In the genomic region with DNA sequence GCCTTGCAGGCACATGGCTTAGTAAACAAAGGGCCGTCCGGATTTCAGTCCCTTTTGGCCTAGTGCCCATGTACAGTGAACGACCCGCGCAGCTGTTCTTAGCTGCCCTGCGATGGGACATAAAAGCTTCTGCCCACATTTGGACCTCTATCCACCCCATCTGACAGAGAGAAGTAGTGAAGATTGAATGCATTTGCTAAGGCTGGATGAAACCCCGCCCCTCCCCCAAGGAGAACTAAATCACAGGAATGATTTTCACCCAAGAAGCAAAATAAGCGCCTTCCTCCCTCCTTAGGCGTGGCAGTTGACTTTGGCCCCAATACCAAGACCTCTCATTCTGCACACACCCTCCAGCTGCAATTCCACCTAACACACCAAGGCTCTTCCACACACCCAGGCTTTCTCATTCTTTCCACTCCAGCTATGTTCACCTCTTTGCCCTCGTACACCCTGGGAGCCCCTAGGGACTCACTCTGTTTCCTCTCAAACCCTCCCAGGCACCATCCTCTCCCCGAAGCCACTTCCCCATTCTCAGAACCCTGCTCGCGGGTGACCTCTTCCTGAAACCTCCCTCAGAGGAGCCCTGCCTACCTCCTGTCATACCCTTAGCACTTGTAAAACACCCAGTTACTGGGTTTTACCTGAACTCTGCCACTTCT, we compare ENCODE assay signal across 8 cellular contexts. TPM values are rescaled to one million over a fixed set of nuclear protein-coding genes. Genes with fewer than 3 reads are reported as not detected.
DNase-seq lines count a peak whose midpoint lies in the region; ATAC-seq, FAIRE-seq and TF ChIP-seq lines count a peak whose summit lies in the region.

No MANE protein-coding gene starts in this region.

- no peak for FAIRE-seq in GM12892 (lab: Jason Lieb, UNC)

- no peaks in the 10 kb centered on the region for H3K27me3 ChIP-seq in endodermal cell (ENCODE audit: control insufficient read depth, insufficient read depth, low read length, poor library complexity, severe bottlenecking)

- H3K4me3 ChIP-seq in endodermal cell (ENCODE audit: low read length): no peak overlapping the region

- no peak overlapping the region for H3K27ac Mint-ChIP-seq in endodermal cell

- no peaks in the 10 kb centered on the region for H3K9me3 ChIP-seq in endodermal cell (ENCODE audit: control insufficient read depth, low read length)

- H3K36me3 ChIP-seq in endodermal cell (ENCODE audit: control insufficient read depth, insufficient read depth, low read length): no peaks in the 10 kb centered on the region

- H3K4me1 ChIP-seq in endodermal cell (ENCODE audit: control insufficient read depth, insufficient read depth, low read length): no peaks in the 10 kb centered on the region

- H3K27me3 Mint-ChIP-seq in endodermal cell (ENCODE audit: insufficient read depth): peaks cover 21% of the 10 kb centered on the region

- no peak overlapping the region for H3K4me3 Mint-ChIP-seq in endodermal cell

- no peak overlapping the region for H3K27ac ChIP-seq in endodermal cell (ENCODE audit: low read depth, low read length)

- H3K9ac ChIP-seq in endodermal cell (ENCODE audit: extremely low read depth, low read length, poor library complexity, severe bottlenecking): no peak overlapping the region

- H3K4me1 Mint-ChIP-seq in endodermal cell: no peaks in the 10 kb centered on the region

- DNase-seq in Daoy (ENCODE audit: low read depth) (peak; percentile 25), SKM-1 (lab: John Stamatoyannopoulos, UW; ENCODE audit: unreplicated experiment) (peak; percentile 97), kidney tubule cell (ENCODE audit: low spot score) (peak; percentile 38), NCI-H146 treated with DMSO at 0.1 percent for 48 hours (lab: John Stamatoyannopoulos, UW; ENCODE audit: unreplicated experiment) (no peak), GM12892 (ENCODE audit: insufficient read length) (no peak), endodermal cell (no peak)

- 74 to 86% methylated on average over 4 to 13 of the region's 13 CpGs for WGBS in endodermal cell (ENCODE audit: insufficient coverage in 1 of 2, insufficient read length in 1 of 2), 2 experiments

- H3K36me3 Mint-ChIP-seq in endodermal cell (ENCODE audit: low read depth): no peaks in the 10 kb centered on the region

- TF ChIP-seq CTCF in endodermal cell (conservative IDR thresholded peaks at IDR 0.05): no peak

- no peak for TF ChIP-seq POLR2A in GM12892 (IDR thresholded peaks at IDR 0.05; ENCODE audit: low read depth, low read length)

- H3K9me3 Mint-ChIP-seq in endodermal cell: no peaks in the 10 kb centered on the region

- ATAC-seq in GM19397 (IDR thresholded peaks at IDR 0.05; ENCODE audit: unreplicated experiment) (peak; percentile 96), HG03378 (IDR thresholded peaks at IDR 0.05; ENCODE audit: unreplicated experiment) (peak; percentile 97)

RNA-seq across cellular contexts. Expression of a gene that starts 14.1 kb away (rescaled TPM):
- 8.2 and 9.0 TPM in 2 replicates for total RNA-seq in Daoy (2014; rRNA removed; shearing (Covaris generic))
- not detected for polyA plus RNA-seq in GM12892 (2012; ENCODE audit: missing spikeins)
- total RNA-seq in endodermal cell: under 1 TPM in 1 of 2 donors, not detected in 1; 0.13 TPM
- polyA plus RNA-seq in endodermal cell (2013, experiment 1 of 2): 0.21 TPM
- 0.41 TPM for polyA plus RNA-seq in endodermal cell (2013, experiment 2 of 2)

Comparison
In these comparisons a context has a peak if more than half of its experiments do, and no peak if none do; other contexts are left out.
1. DNase-seq: peak in Daoy (single experiment), SKM-1 (single experiment) and kidney tubule cell (single experiment); none in NCI-H146 treated with DMSO at 0.1 percent for 48 hours (single experiment), GM12892 (single experiment) and endodermal cell (single experiment).